Comparison of ENCODE assay signal across 19 cellular contexts in the genomic region with DNA sequence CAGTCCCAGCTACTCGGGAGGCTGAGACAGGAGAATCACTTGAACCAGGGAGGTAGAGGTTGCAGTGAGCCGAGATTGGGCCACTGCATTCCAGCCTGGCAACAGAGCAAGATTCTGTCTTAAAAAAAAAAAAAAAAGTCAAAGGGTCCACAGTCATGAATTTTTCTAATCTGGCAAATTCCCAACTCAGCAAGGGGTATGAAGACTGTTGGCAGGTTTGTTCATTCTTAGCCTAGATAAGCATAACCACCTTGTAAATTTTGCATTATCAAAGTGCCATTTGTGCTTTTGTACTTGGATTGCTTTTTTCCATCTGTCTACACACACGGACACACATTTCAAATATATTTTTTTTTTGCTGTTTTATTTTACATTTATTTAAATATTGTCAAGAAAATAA.
DNase-seq lines count a peak whose midpoint lies in the region; ATAC-seq, FAIRE-seq and TF ChIP-seq lines count a peak whose summit lies in the region.
"Had no signal": no experiment of that assay in that cellular context is flagged by ENCODE, and none has a peak within 500 bp of the region (broad histone marks: within the 10 kb centered on the region; RNA-seq: fewer than 3 reads in every experiment).

No MANE protein-coding gene starts in this region.

- no peaks in the 10 kb centered on the region for H3K9me3 Mint-ChIP-seq in astrocyte (ENCODE audit: unreplicated experiment)

- no peak for ATAC-seq in GM21825 (IDR thresholded peaks at IDR 0.05; ENCODE audit: unreplicated experiment)

- H3K79me2 ChIP-seq in astrocyte (ENCODE audit: insufficient read depth, low read length), result no peaks in the 10 kb centered on the region

- H3K27me3 ChIP-seq in astrocyte (ENCODE audit: insufficient read depth, low read length), result no peaks in the 10 kb centered on the region

- DNase-seq in A172 (ENCODE audit: low spot score) (peak; percentile 75), M059J (ENCODE audit: low read depth) (peak; percentile 77), astrocyte (ENCODE audit: low read depth) (peak; percentile 60), fibroblast of the aortic adventitia (ENCODE audit: low read depth) (peak; percentile 35), caudate nucleus (lab: John Stamatoyannopoulos, UW) (no peak), DMS53 treated with DMSO at 0.1 percent for 48 hours (lab: John Stamatoyannopoulos, UW; ENCODE audit: unreplicated experiment) (no peak)
- DNase-seq in stimulated activated CD8-positive, alpha-beta memory T cell treated with anti-CD3 and anti-CD28 coated beads, Interleukin-4, amount 100 ng/mL, for 48 hours, result no peak
- DNase-seq: 8988T; C1 segment of cervical spinal cord; Calu3; CD4-positive, alpha-beta T cell; DMS 273 treated with DMSO at 0.1 percent for 48 hours; DMS79; EL; GOT3; H9 had no signal

- H3K27me3 Mint-ChIP-seq in astrocyte (ENCODE audit: low read depth, unreplicated experiment), result no peaks in the 10 kb centered on the region
- H3K27me3 Mint-ChIP-seq: B cell; CD4-positive, alpha-beta T cell had no signal

- H3K36me3 ChIP-seq in astrocyte (ENCODE audit: insufficient read depth, low read length), result no peaks in the 10 kb centered on the region

- H3K27ac ChIP-seq in astrocyte (ENCODE audit: low read depth, low read length), result no peak overlapping the region
- H3K27ac ChIP-seq in caudate nucleus (ENCODE audit: low read depth, low read length), result no peak overlapping the region

- no peaks in the 10 kb centered on the region for H3K9me3 ChIP-seq in astrocyte (ENCODE audit: insufficient read depth, low read depth, low read length)

- H3K9ac ChIP-seq in astrocyte (ENCODE audit: low read length), result no peak overlapping the region

- no peak overlapping the region for H3K4me2 ChIP-seq in astrocyte (ENCODE audit: low read length)

- FAIRE-seq in astrocyte (lab: Jason Lieb, UNC), result no peak
- FAIRE-seq: GM12891 had no signal

- H3K4me3 ChIP-seq in astrocyte (ENCODE audit: insufficient read depth, low read depth, low read length), result no peak overlapping the region
- H3K4me3 ChIP-seq in fibroblast of the aortic adventitia (ENCODE audit: low read depth, low read length), result no peak overlapping the region

- no peak for TF ChIP-seq CTCF in astrocyte (IDR thresholded peaks at IDR 0.05; ENCODE audit: insufficient read depth, low read depth, low read length)
- no peak for TF ChIP-seq CTCF in fibroblast of the aortic adventitia (IDR thresholded peaks at IDR 0.05; ENCODE audit: insufficient read depth, low read length)

- H3K4me3 Mint-ChIP-seq in astrocyte (ENCODE audit: unreplicated experiment), result no peak overlapping the region
- H3K4me3 Mint-ChIP-seq: B cell; CD4-positive, alpha-beta T cell; H9 had no signal

- peaks cover 2% of the 10 kb centered on the region for H3K4me1 Mint-ChIP-seq in astrocyte (ENCODE audit: low read depth, unreplicated experiment)
- H3K4me1 Mint-ChIP-seq: B cell, H9 had no signal

- no peaks in the 10 kb centered on the region for H4K20me1 ChIP-seq in astrocyte (ENCODE audit: insufficient read depth, low read length)

- no peaks in the 10 kb centered on the region for H3K36me3 Mint-ChIP-seq in astrocyte (ENCODE audit: low read depth, unreplicated experiment)

- H2AFZ ChIP-seq in astrocyte (ENCODE audit: low read depth, low read length), result no peak overlapping the region

- H3K27ac Mint-ChIP-seq in astrocyte (ENCODE audit: unreplicated experiment), result no peak overlapping the region
- H3K27ac Mint-ChIP-seq: B cell; CD4-positive, alpha-beta T cell; H9 had no signal

- H3K4me1 ChIP-seq in astrocyte (ENCODE audit: insufficient read depth, low read length), result no peaks in the 10 kb centered on the region

Comparison
In these comparisons a context has a peak if more than half of its experiments do, and no peak if none do; other contexts are left out.
1. DNase-seq: peak in A172 (single experiment), M059J (single experiment), astrocyte (single experiment) and fibroblast of the aortic adventitia (single experiment); none in caudate nucleus (0 of 61), stimulated activated CD8-positive, alpha-beta memory T cell treated with anti-CD3 and anti-CD28 coated beads, Interleukin-4, amount 100 ng/mL, for 48 hours (single experiment) and DMS53 treated with DMSO at 0.1 percent for 48 hours (single experiment).